In the genomic region with DNA sequence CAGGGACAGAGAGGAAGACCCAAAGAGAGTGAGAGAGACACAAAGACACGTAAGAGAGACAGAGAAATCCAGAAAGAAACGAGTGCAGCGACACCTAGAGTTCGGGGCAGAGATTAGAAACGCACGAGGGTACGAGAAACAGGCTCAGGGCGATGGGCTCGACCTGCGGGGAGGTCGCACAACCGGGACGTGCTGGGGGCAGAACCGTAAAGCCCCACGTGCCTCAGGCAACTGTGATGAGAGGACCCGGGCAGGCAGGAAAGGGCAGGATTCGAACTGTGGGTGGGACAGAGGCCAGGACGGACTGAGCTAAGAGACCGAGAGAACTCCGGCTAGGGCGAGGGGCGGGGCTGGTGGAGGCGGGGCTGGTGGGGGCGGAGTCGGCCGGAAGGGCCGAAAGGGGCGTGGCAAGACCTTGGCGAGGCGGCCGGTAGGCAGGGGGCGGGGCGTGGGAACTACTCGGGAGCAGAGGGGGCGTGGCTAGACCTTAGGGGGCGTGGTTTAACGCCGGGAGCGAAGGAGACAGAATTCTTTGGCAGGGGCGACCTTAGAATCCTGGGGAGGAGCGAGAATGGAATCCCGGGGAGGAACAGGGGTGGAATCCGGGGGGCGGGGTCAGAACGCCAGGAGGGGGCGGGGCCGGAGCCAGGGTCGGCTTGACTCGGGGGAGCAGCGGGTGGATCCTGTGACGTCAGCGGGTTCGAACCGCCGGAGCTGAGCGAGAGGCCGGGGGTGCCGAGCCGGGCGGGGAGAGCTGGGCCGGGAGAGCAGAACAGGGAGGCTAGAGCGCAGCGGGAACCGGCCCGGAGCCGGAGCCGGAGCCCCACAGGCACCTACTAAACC, we compare ENCODE assay signal across 8 cellular contexts. TPM values are rescaled to one million over a fixed set of nuclear protein-coding genes. Genes with fewer than 3 reads are reported as not detected.
A peak's percentile ranks its signal among the peaks of the same experiment; 100 is the strongest.
DNase-seq lines count a peak whose midpoint lies in the region; ATAC-seq and TF ChIP-seq lines count a peak whose summit lies in the region.

Gene NECTIN2, plus strand, starts transcription at position 686 of the 843 bp plus-strand sequence. CDS start 229 bp downstream, outside the sequence.

- H3K4me1 ChIP-seq in body of pancreas (peaks cover 47% of the 10 kb centered on the region), iPS DF 6.9 (ENCODE audit: control insufficient read depth, insufficient read depth, low read length) (peaks cover 6% of the 10 kb centered on the region)

- no peaks in the 10 kb centered on the region for H3K9me3 ChIP-seq in body of pancreas
- H3K9me3 ChIP-seq in iPS DF 6.9 (ENCODE audit: control insufficient read depth, insufficient read depth, low read length): no peaks in the 10 kb centered on the region

- DNase-seq in AG10803 (ENCODE audit: low read depth): peak; percentile 97
- peak; percentile 89 for DNase-seq in H4 (ENCODE audit: low spot score)
- peak; percentile 96 for DNase-seq in NCI-H2107 (lab: John Stamatoyannopoulos, UW)
- peak; percentile 100 for DNase-seq in UCSD-AML1 (lab: John Stamatoyannopoulos, UW; ENCODE audit: unreplicated experiment)
- peak; percentile 100 for DNase-seq in body of pancreas
- peak; percentile 94 for DNase-seq in iPS DF 6.9 (ENCODE audit: low read depth, low spot score)
- DNase-seq in sciatic nerve (ENCODE audit: low spot score): peak; percentile 100

- H3K27me3 ChIP-seq in body of pancreas: no peaks in the 10 kb centered on the region
- no peaks in the 10 kb centered on the region for H3K27me3 ChIP-seq in iPS DF 6.9 (ENCODE audit: control insufficient read depth, insufficient read depth, low read length)

- H3K4me3 ChIP-seq in AG10803 (ENCODE audit: low read length) (peak within 1 kb of the TSS; percentile 94), body of pancreas (peak within 1 kb of the TSS; percentile 80 to 99), iPS DF 6.9 (ENCODE audit: low read length) (peak within 1 kb of the TSS; percentile 98)

- ATAC-seq in body of pancreas: peak; percentile 73
- ATAC-seq in sciatic nerve: peak; percentile 90
- ATAC-seq in GM21717 (IDR thresholded peaks at IDR 0.05; ENCODE audit: unreplicated experiment): no peak

- intact Hi-C loops in body of pancreas (cut with DNase I): no loop called here
- intact Hi-C loops in sciatic nerve (cut with DNase I): no loop called here

- WGBS in body of pancreas, 2 donors: 0 to 2% methylated on average over 51 to 66 of the region's 67 CpGs
- no CpG with 5 or more reads among the region's 67 CpGs for WGBS in iPS DF 6.9 (ENCODE audit: insufficient coverage, insufficient read length)

- peak within 1 kb of the TSS; percentile 86 to 100 (median 96) for H3K27ac ChIP-seq in body of pancreas
- no peak within 1 kb of the TSS for H3K27ac ChIP-seq in iPS DF 6.9 (ENCODE audit: low read length)

- no peaks in the 10 kb centered on the region for H3K36me3 ChIP-seq in body of pancreas (replicated peaks in 1 of 2; ENCODE audit: insufficient read depth in 1 of 2, low read depth in 2 of 2)
- no peaks in the 10 kb centered on the region for H3K36me3 ChIP-seq in iPS DF 6.9 (ENCODE audit: control insufficient read depth, insufficient read depth, low read length)

- TF ChIP-seq POLR2A in body of pancreas (IDR thresholded peaks at IDR 0.05): peak; percentile 89 to 94 (median 90)

- TF ChIP-seq CTCF in AG10803 (conservative IDR thresholded peaks at IDR 0.05; ENCODE audit: low read length) (peak; percentile 78), body of pancreas (IDR thresholded peaks at IDR 0.05) (peak; percentile 25 to 94 (median 65))

RNA-seq across cellular contexts. Expression of gene NECTIN2, which starts in this region (rescaled TPM):
- total RNA-seq in H4 (2014; rRNA removed; shearing (Covaris generic)): 42.0 and 43.3 TPM in 2 replicates
- total RNA-seq in body of pancreas: 100 to 1,000 TPM in 1 of 2 donors, 10 to 100 TPM in 1; 54.0 to 137 TPM
- 115 TPM for total RNA-seq in sciatic nerve
